In the genomic region with DNA sequence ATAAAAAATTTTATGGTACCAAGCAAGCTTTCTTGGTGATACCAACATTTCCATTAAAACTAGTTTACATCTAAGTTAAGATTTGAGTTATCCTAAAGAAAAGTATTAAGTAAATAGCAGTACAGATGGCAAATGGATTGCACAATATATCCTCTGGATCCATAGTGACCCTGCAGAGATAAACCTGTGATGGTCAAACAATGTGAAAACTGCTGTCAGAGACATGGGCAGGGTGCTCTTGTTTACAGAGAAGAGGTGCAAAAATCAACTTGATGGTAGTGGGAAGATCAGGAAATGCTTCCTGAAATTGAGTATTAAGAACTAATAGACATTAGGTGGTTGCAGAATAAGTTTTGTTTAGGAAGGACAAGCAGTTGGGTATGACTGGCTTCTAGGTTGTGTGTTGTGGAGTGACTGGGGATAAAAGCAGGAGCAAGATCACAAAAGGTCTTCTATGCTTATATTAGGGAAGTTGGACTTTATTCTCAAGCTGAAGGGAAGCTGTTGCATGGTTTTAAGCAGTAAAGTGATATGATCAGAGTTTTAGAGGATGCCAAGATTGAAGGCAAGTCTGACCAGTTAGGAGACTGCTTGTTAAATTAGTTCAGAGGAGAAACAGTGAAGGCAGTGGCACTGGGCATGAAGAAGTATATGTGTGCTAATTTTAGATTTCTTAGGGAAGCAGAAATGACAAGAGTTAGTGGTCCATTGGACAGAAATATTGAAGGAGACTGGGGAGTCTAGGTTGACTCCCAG, we compare ENCODE assay signal across 1 cellular context.
TF ChIP-seq lines count a peak whose summit lies in the region.

No MANE protein-coding gene starts in this region.

TF ChIP-seq in HepG2, 621 proteins besides CTCF, POLR2A, EP300 and RAD21 (continued from another document and continues in another):
- TF ChIP-seq ZBTB40 (IDR thresholded peaks at IDR 0.05) (no peak), ZBTB40 (CRISPR knock-in tag; IDR thresholded peaks at IDR 0.05) (no peak), MIXL1 (CRISPR knock-in tag; IDR thresholded peaks at IDR 0.05) (peak; percentile 70; the same call in 1 of the 2 replicates), SNAPC2 (CRISPR knock-in tag; IDR thresholded peaks at IDR 0.05) (no peak), CSRNP1 (CRISPR knock-in tag; IDR thresholded peaks at IDR 0.05) (no peak), ZNF143 (CRISPR knock-in tag; IDR thresholded peaks at IDR 0.05) (no peak), FOXA1 (IDR thresholded peaks at IDR 0.05) (peak; percentile 70; the same call in 1 of the 2 replicates), FOXA1 (CRISPR knock-in tag; IDR thresholded peaks at IDR 0.05) (peak; percentile 96), ZNF775 (CRISPR knock-in tag; IDR thresholded peaks at IDR 0.05; ENCODE audit: borderline replicate concordance) (no peak), GFI1 (CRISPR knock-in tag; IDR thresholded peaks at IDR 0.05; ENCODE audit: borderline replicate concordance) (peak; percentile 96), TFE3 (CRISPR knock-in tag; IDR thresholded peaks at IDR 0.05) (peak; percentile 27; the same call in 1 of the 2 replicates), FOXP1 (IDR thresholded peaks at IDR 0.05) (0 out of 2 replicates have a peak, but pooled peaks have one; percentile 7), FOXP1 (CRISPR knock-in tag; IDR thresholded peaks at IDR 0.05) (peak; percentile 93), ZNF629 (CRISPR knock-in tag; conservative IDR thresholded peaks at IDR 0.05) (peak; percentile 48), SPEN (CRISPR knock-in tag; IDR thresholded peaks at IDR 0.05; ENCODE audit: low read depth) (no peak), MTF1 (CRISPR knock-in tag; IDR thresholded peaks at IDR 0.05) (no peak), XBP1 (CRISPR knock-in tag; IDR thresholded peaks at IDR 0.05) (no peak), HHEX (CRISPR knock-in tag; IDR thresholded peaks at IDR 0.05) (0 out of 2 replicates have a peak, but pooled peaks have one; percentile 47), ZNF253 (CRISPR knock-in tag; IDR thresholded peaks at IDR 0.05; ENCODE audit: borderline replicate concordance) (no peak), MLLT10 (CRISPR knock-in tag; IDR thresholded peaks at IDR 0.05) (no peak), ZNF207 (IDR thresholded peaks at IDR 0.05; ENCODE audit: borderline replicate concordance) (no peak), SOX5 (CRISPR knock-in tag; IDR thresholded peaks at IDR 0.05; ENCODE audit: borderline replicate concordance) (peak; percentile 92; the same call in 1 of the 2 replicates), ZNF224 (CRISPR knock-in tag; IDR thresholded peaks at IDR 0.05) (no peak), ZNF383 (CRISPR knock-in tag; IDR thresholded peaks at IDR 0.05; ENCODE audit: borderline replicate concordance) (no peak), NR2F2 (IDR thresholded peaks at IDR 0.05; ENCODE audit: borderline replicate concordance, low read depth) (peak; percentile 73; the same call in 1 of the 2 replicates), MEIS1 (CRISPR knock-in tag; IDR thresholded peaks at IDR 0.05; ENCODE audit: borderline replicate concordance) (no peak), ZMYM4 (CRISPR knock-in tag; IDR thresholded peaks at IDR 0.05) (peak; percentile 50; the same call in 1 of the 2 replicates), HIC2 (CRISPR knock-in tag; IDR thresholded peaks at IDR 0.05; ENCODE audit: low read depth) (peak; percentile 26; the same call in 1 of the 2 replicates), SIX4 (CRISPR knock-in tag; IDR thresholded peaks at IDR 0.05) (no peak), AHR (CRISPR knock-in tag; IDR thresholded peaks at IDR 0.05) (no peak), ZNF878 (CRISPR knock-in tag; IDR thresholded peaks at IDR 0.05) (peak; percentile 68; the same call in 1 of the 2 replicates), ZMYM2 (CRISPR knock-in tag; IDR thresholded peaks at IDR 0.05) (no peak), KLF13 (CRISPR knock-in tag; IDR thresholded peaks at IDR 0.05) (no peak), KDM3A (CRISPR knock-in tag; IDR thresholded peaks at IDR 0.05; ENCODE audit: low read depth) (no peak), SIN3B (IDR thresholded peaks at IDR 0.05; ENCODE audit: low read length) (no peak), HMG20A (CRISPR knock-in tag; IDR thresholded peaks at IDR 0.05; ENCODE audit: borderline replicate concordance) (peak; percentile 79; the same call in 1 of the 2 replicates), PREB (CRISPR knock-in tag; IDR thresholded peaks at IDR 0.05) (no peak), HDAC6 (IDR thresholded peaks at IDR 0.05; ENCODE audit: low read depth, low read length) (no peak), MAF1 (CRISPR knock-in tag; IDR thresholded peaks at IDR 0.05; ENCODE audit: borderline replicate concordance) (no peak), SAFB2 (CRISPR knock-in tag; IDR thresholded peaks at IDR 0.05; ENCODE audit: borderline replicate concordance, low read depth) (no peak), ZNF543 (CRISPR knock-in tag; IDR thresholded peaks at IDR 0.05) (no peak)
- TF ChIP-seq, protein P1, sequence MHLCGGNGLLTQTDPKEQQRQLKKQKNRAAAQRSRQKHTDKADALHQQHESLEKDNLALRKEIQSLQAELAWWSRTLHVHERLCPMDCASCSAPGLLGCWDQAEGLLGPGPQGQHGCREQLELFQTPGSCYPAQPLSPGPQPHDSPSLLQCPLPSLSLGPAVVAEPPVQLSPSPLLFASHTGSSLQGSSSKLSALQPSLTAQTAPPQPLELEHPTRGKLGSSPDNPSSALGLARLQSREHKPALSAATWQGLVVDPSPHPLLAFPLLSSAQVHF (CRISPR knock-in tag; IDR thresholded peaks at IDR 0.05) = no peak
- TF ChIP-seq, protein P2, sequence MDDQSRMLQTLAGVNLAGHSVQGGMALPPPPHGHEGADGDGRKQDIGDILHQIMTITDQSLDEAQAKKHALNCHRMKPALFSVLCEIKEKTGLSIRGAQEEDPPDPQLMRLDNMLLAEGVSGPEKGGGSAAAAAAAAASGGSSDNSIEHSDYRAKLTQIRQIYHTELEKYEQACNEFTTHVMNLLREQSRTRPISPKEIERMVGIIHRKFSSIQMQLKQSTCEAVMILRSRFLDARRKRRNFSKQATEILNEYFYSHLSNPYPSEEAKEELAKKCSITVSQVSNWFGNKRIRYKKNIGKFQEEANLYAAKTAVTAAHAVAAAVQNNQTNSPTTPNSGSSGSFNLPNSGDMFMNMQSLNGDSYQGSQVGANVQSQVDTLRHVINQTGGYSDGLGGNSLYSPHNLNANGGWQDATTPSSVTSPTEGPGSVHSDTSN (CRISPR knock-in tag; IDR thresholded peaks at IDR 0.05; ENCODE audit: borderline replicate concordance) = no peak
- TF ChIP-seq, protein P3, sequence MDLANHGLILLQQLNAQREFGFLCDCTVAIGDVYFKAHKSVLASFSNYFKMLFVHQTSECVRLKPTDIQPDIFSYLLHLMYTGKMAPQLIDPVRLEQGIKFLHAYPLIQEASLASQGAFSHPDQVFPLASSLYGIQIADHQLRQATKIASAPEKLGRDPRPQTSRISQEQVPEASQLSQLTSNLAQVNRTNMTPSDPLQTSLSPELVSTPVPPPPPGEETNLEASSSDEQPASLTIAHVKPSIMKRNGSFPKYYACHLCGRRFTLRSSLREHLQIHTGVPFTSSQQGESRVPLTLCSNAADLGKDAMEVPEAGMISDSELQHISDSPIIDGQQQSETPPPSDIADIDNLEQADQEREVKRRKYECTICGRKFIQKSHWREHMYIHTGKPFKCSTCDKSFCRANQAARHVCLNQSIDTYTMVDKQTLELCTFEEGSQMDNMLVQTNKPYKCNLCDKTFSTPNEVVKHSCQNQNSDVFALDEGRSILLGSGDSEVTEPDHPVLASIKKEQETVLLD (CRISPR knock-in tag; IDR thresholded peaks at IDR 0.05; ENCODE audit: low read depth) = no peak
